20 cellular contexts compared by ENCODE assay signal in genomic region chr12:99567072-99567471, GRCh38.
"Had no signal": no experiment of that assay in that cellular context is flagged by ENCODE, and none has a peak within 500 bp of the region (broad histone marks: within the 10 kb centered on the region; RNA-seq: fewer than 3 reads in every experiment).

No MANE protein-coding gene starts in this region.

- DNase-seq: Kasumi-1, MM.1S, NCI-H1092 treated with DMSO at 0.1 percent for 48 hours, NCI-H1436, NCI-H187, NCI-H2029, NCI-H2081 treated with DMSO at 0.1 percent for 48 hours, NCI-H2227 treated with DMSO at 0.1 percent for 48 hours, NCI-H524, NCI-H526 treated with DMSO at 0.1 percent for 48 hours, NCI-H774, PC-3, SHP77, SK-N-SH had no signal

- H3K4me3 ChIP-seq: K562 had no signal

- ATAC-seq: K562, Panc1, PC-3 had no signal

- H3K27ac ChIP-seq: HL-60, KMS-11, RWPE1 had no signal

- H3K36me3 Mint-ChIP-seq: IgD-negative memory B cell had no signal

- H3K27ac Mint-ChIP-seq: IgD-negative memory B cell had no signal

- H3K27me3 Mint-ChIP-seq: IgD-negative memory B cell had no signal

- H3K4me3 Mint-ChIP-seq: IgD-negative memory B cell had no signal

- H3K9me3 ChIP-seq: SK-N-SH had no signal
